In the genomic region with DNA sequence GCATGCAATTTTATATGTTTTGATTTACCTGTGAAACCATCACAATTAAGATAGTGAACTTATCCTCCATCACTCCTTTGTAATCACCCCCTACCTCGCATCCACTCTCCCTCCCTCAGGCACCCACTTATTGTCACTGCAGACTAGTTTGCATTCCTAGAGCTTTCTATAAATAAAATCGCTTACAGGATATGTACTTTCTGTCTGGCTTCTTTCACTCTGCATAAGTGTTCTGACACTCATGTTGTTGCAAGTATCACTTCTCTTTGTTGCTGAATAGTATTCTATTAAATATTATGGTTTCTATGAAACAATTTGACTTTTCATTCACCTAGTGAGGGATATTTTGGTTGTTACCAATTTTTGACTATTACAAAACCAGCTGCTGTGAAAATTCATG, we compare ENCODE assay signal across 17 cellular contexts.
DNase-seq lines count a peak whose midpoint lies in the region; ATAC-seq and TF ChIP-seq lines count a peak whose summit lies in the region.
"Had no signal": no experiment of that assay in that cellular context is flagged by ENCODE, and none has a peak within 500 bp of the region (broad histone marks: within the 10 kb centered on the region; RNA-seq: fewer than 3 reads in every experiment).

No MANE protein-coding gene starts in this region.

- peaks cover 9% of the 10 kb centered on the region for H3K9me3 ChIP-seq in CD4-positive, alpha-beta T cell (ENCODE audit: control insufficient read depth, low read length)
- H3K9me3 ChIP-seq in endodermal cell (ENCODE audit: control insufficient read depth, low read length): peaks cover 5% of the 10 kb centered on the region
- H3K9me3 ChIP-seq: adrenal gland had no signal

- ATAC-seq in GM18858 (IDR thresholded peaks at IDR 0.05; ENCODE audit: unreplicated experiment) (peak; percentile 77), GM19463 (IDR thresholded peaks at IDR 0.05; ENCODE audit: unreplicated experiment) (peak; percentile 50), HG02759 (IDR thresholded peaks at IDR 0.05; ENCODE audit: unreplicated experiment) (peak; percentile 54), HG03469 (IDR thresholded peaks at IDR 0.05; ENCODE audit: unreplicated experiment) (peak; percentile 47)
- no peak for ATAC-seq in CD4-positive, alpha-beta T cell (ENCODE audit: poor library complexity)
- ATAC-seq: effector memory CD8-positive, alpha-beta T cell; HCT116; K562; left lung had no signal

- no peak overlapping the region for H3K9ac ChIP-seq in endodermal cell (ENCODE audit: extremely low read depth, low read length, poor library complexity, severe bottlenecking)

- H3K27me3 Mint-ChIP-seq in CD4-positive, alpha-beta T cell: no peaks in the 10 kb centered on the region
- H3K27me3 Mint-ChIP-seq in endodermal cell (ENCODE audit: insufficient read depth): no peaks in the 10 kb centered on the region
- H3K27me3 Mint-ChIP-seq: effector memory CD8-positive, alpha-beta T cell had no signal

- no peak for TF ChIP-seq CTCF in CD4-positive, alpha-beta T cell (IDR thresholded peaks at IDR 0.05)
- TF ChIP-seq CTCF in endodermal cell (conservative IDR thresholded peaks at IDR 0.05): no peak

- H3K4me1 Mint-ChIP-seq in CD4-positive, alpha-beta T cell (ENCODE audit: low read depth): peaks cover 5% of the 10 kb centered on the region
- H3K4me1 Mint-ChIP-seq in endodermal cell: no peaks in the 10 kb centered on the region

- no peak overlapping the region for H3K4me3 Mint-ChIP-seq in CD4-positive, alpha-beta T cell
- H3K4me3 Mint-ChIP-seq in endodermal cell: no peak overlapping the region
- H3K4me3 Mint-ChIP-seq: activated T-helper 1 cell treated with anti-CD3 and anti-CD28 coated beads, Interleukin-12 subunit alpha, Interleukin-12 subunit beta, Interleukin-2, Interleukin-4 antibody, amounts not matched to agents 30 ng/mL and 10 ng/mL and 1 ng/mL, durations not matched to agents 14 hours and 24 hours and 36 hours; effector memory CD8-positive, alpha-beta T cell had no signal

- H3K36me3 Mint-ChIP-seq in CD4-positive, alpha-beta T cell (ENCODE audit: low read depth): peaks cover 98% of the 10 kb centered on the region
- H3K36me3 Mint-ChIP-seq in endodermal cell (ENCODE audit: low read depth): peaks cover 16% of the 10 kb centered on the region

- 94 to 100% methylated on average over 1 to 2 of the region's 2 CpGs for WGBS in endodermal cell (ENCODE audit: insufficient coverage in 1 of 2, insufficient read length in 1 of 2), 2 experiments

- DNase-seq in NCI-H1694 treated with DMSO at 0.1 percent for 48 hours (lab: John Stamatoyannopoulos, UW) (no peak), endodermal cell (no peak)
- DNase-seq in CD4-positive, alpha-beta T cell: no peak
- DNase-seq: activated CD4-positive, alpha-beta T cell treated with anti-CD3 and anti-CD28 coated beads, Interleukin-2, amount 50 U/mL, for 4 hours; adrenal gland; DMS153; effector memory CD8-positive, alpha-beta T cell; left lung; NCI-H345; stimulated activated naive CD4-positive, alpha-beta T cell treated with Interleukin-2 at 50 U/mL for 16 hours had no signal

- POLR2A ChIA-PET in CD4-positive, alpha-beta T cell (lab: Charles Lee): interaction anchor here (0.6 kb wide), 1 partner anchor 18 kb away, joined by 3 read pairs; no protein-coding TSS in a partner anchor

- intact Hi-C loops in CD4-positive, alpha-beta T cell (cut with DNase I, micrococcal nuclease): no loop called here

- peaks cover 48% of the 10 kb centered on the region for H3K9me3 Mint-ChIP-seq in CD4-positive, alpha-beta T cell
- H3K9me3 Mint-ChIP-seq in endodermal cell: peaks cover 15% of the 10 kb centered on the region

- H3K27me3 ChIP-seq in CD4-positive, alpha-beta T cell (ENCODE audit: control insufficient read depth, insufficient read depth, low read length): no peaks in the 10 kb centered on the region
- H3K27me3 ChIP-seq in endodermal cell (ENCODE audit: control insufficient read depth, insufficient read depth, low read length, poor library complexity, severe bottlenecking): no peaks in the 10 kb centered on the region
- H3K27me3 ChIP-seq: adrenal gland, left lung had no signal

- H3K27ac ChIP-seq in CD4-positive, alpha-beta T cell (ENCODE audit: low read depth, low read length): no peak overlapping the region
- no peak overlapping the region for H3K27ac ChIP-seq in endodermal cell (ENCODE audit: low read depth, low read length)
- H3K27ac ChIP-seq: adrenal gland, left lung had no signal

- no peaks in the 10 kb centered on the region for H3K36me3 ChIP-seq in endodermal cell (ENCODE audit: control insufficient read depth, insufficient read depth, low read length)
- H3K36me3 ChIP-seq: adrenal gland, left lung had no signal

- H3K4me1 ChIP-seq in endodermal cell (ENCODE audit: control insufficient read depth, insufficient read depth, low read length): no peaks in the 10 kb centered on the region
- H3K4me1 ChIP-seq: adrenal gland, left lung had no signal

- H3K4me3 ChIP-seq in endodermal cell (ENCODE audit: low read length): no peak overlapping the region
- H3K4me3 ChIP-seq: adrenal gland, K562, left lung had no signal

- CTCF ChIA-PET in CD4-positive, alpha-beta T cell (lab: Charles Lee): no interaction called here

- no peak overlapping the region for H3K27ac Mint-ChIP-seq in CD4-positive, alpha-beta T cell
- H3K27ac Mint-ChIP-seq in endodermal cell: no peak overlapping the region
- H3K27ac Mint-ChIP-seq: activated T-helper 1 cell treated with anti-CD3 and anti-CD28 coated beads, Interleukin-12 subunit alpha, Interleukin-12 subunit beta, Interleukin-2, Interleukin-4 antibody, amounts not matched to agents 30 ng/mL and 10 ng/mL and 1 ng/mL, durations not matched to agents 14 hours and 24 hours and 36 hours; effector memory CD8-positive, alpha-beta T cell had no signal
